Comparison of ENCODE assay signal across 1 cellular context in genomic region chr9:87725900-87726709, GRCh38.
TF ChIP-seq lines count a peak whose summit lies in the region.

TSS of gene CTSL (plus strand) at chr9:87726119. CDS start at chr9:87727604, 1,485 bp downstream.

TF ChIP-seq in HEK293, 187 proteins besides CTCF, POLR2A, EP300 and RAD21 (continued from another document and continues in another):
- TF ChIP-seq ZNF416 (tag by site-specific recombination; IDR thresholded peaks at IDR 0.05) (no peak), BCL11A (tag by site-specific recombination; IDR thresholded peaks at IDR 0.05; ENCODE audit: low read depth) (no peak), ZNF239 (tag by site-specific recombination; IDR thresholded peaks at IDR 0.05) (no peak), ZBTB20 (tag by site-specific recombination; IDR thresholded peaks at IDR 0.05) (peak; percentile 96), ZNF394 (tag by site-specific recombination; IDR thresholded peaks at IDR 0.05; ENCODE audit: borderline replicate concordance) (peak; percentile 73), ZNF26 (tag by site-specific recombination; IDR thresholded peaks at IDR 0.05) (no peak), ZNF175 (tag by site-specific recombination; IDR thresholded peaks at IDR 0.05) (no peak), BCL11B (tag by site-specific recombination; IDR thresholded peaks at IDR 0.05; ENCODE audit: low read depth) (no peak), ZNF645 (tag by site-specific recombination; IDR thresholded peaks at IDR 0.05) (no peak), ZNF514 (tag by site-specific recombination; IDR thresholded peaks at IDR 0.05) (no peak), SP2 (tag by site-specific recombination; IDR thresholded peaks at IDR 0.05) (peak; percentile 66), KLF16 (tag by site-specific recombination; IDR thresholded peaks at IDR 0.05) (no peak; the same call in 1 of the 2 replicates), ZBTB44 (tag by site-specific recombination; IDR thresholded peaks at IDR 0.05) (no peak), ZNF2 (tag by site-specific recombination; IDR thresholded peaks at IDR 0.05) (peak; percentile 62; the same call in 1 of the 2 replicates), ZNF510 (tag by site-specific recombination; IDR thresholded peaks at IDR 0.05; ENCODE audit: insufficient replicate concordance) (no peak), ZNF138 (tag by site-specific recombination; IDR thresholded peaks at IDR 0.05; ENCODE audit: borderline replicate concordance) (no peak), SCRT1 (tag by site-specific recombination; IDR thresholded peaks at IDR 0.05; ENCODE audit: borderline replicate concordance) (no peak), PRDM6 (tag by site-specific recombination; IDR thresholded peaks at IDR 0.05) (no peak), ZNF830 (tag by site-specific recombination; IDR thresholded peaks at IDR 0.05; ENCODE audit: low read depth) (no peak), GFI1B (tag by site-specific recombination; IDR thresholded peaks at IDR 0.05) (no peak; the same call in 1 of the 2 replicates), ZNF555 (tag by site-specific recombination; conservative IDR thresholded peaks at IDR 0.05) (no peak), MYNN (tag by site-specific recombination; IDR thresholded peaks at IDR 0.05; ENCODE audit: borderline replicate concordance) (no peak), ZBTB11 (tag by site-specific recombination; conservative IDR thresholded peaks at IDR 0.05; ENCODE audit: low read depth) (no peak), ZNF121 (tag by site-specific recombination; IDR thresholded peaks at IDR 0.05) (no peak), ZNF777 (tag by site-specific recombination; IDR thresholded peaks at IDR 0.05; ENCODE audit: borderline replicate concordance) (no peak; the same call in 1 of the 2 replicates), ZSCAN16 (tag by site-specific recombination; IDR thresholded peaks at IDR 0.05) (no peak), ZNF791 (tag by site-specific recombination; IDR thresholded peaks at IDR 0.05) (no peak), ZFHX2 (tag by site-specific recombination; conservative IDR thresholded peaks at IDR 0.05) (no peak), GLI2 (tag by site-specific recombination; IDR thresholded peaks at IDR 0.05; ENCODE audit: borderline replicate concordance, low read depth) (no peak), ZNF704 (tag by site-specific recombination; IDR thresholded peaks at IDR 0.05) (no peak), ZBTB8A (tag by site-specific recombination; IDR thresholded peaks at IDR 0.05) (no peak), ZNF521 (tag by site-specific recombination; IDR thresholded peaks at IDR 0.05) (no peak), ZNF184 (tag by site-specific recombination; IDR thresholded peaks at IDR 0.05) (no peak), ZNF76 (tag by site-specific recombination; IDR thresholded peaks at IDR 0.05; ENCODE audit: borderline replicate concordance, low read depth) (no peak)
- TF ChIP-seq, protein P1, sequence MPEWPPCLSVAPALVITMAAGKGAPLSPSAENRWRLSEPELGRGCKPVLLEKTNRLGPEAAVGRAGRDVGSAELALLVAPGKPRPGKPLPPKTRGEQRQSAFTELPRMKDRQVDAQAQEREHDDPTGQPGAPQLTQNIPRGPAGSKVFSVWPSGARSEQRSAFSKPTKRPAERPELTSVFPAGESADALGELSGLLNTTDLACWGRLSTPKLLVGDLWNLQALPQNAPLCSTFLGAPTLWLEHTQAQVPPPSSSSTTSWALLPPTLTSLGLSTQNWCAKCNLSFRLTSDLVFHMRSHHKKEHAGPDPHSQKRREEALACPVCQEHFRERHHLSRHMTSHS (tag by site-specific recombination; IDR thresholded peaks at IDR 0.05): no peak
- TF ChIP-seq, protein P2, sequence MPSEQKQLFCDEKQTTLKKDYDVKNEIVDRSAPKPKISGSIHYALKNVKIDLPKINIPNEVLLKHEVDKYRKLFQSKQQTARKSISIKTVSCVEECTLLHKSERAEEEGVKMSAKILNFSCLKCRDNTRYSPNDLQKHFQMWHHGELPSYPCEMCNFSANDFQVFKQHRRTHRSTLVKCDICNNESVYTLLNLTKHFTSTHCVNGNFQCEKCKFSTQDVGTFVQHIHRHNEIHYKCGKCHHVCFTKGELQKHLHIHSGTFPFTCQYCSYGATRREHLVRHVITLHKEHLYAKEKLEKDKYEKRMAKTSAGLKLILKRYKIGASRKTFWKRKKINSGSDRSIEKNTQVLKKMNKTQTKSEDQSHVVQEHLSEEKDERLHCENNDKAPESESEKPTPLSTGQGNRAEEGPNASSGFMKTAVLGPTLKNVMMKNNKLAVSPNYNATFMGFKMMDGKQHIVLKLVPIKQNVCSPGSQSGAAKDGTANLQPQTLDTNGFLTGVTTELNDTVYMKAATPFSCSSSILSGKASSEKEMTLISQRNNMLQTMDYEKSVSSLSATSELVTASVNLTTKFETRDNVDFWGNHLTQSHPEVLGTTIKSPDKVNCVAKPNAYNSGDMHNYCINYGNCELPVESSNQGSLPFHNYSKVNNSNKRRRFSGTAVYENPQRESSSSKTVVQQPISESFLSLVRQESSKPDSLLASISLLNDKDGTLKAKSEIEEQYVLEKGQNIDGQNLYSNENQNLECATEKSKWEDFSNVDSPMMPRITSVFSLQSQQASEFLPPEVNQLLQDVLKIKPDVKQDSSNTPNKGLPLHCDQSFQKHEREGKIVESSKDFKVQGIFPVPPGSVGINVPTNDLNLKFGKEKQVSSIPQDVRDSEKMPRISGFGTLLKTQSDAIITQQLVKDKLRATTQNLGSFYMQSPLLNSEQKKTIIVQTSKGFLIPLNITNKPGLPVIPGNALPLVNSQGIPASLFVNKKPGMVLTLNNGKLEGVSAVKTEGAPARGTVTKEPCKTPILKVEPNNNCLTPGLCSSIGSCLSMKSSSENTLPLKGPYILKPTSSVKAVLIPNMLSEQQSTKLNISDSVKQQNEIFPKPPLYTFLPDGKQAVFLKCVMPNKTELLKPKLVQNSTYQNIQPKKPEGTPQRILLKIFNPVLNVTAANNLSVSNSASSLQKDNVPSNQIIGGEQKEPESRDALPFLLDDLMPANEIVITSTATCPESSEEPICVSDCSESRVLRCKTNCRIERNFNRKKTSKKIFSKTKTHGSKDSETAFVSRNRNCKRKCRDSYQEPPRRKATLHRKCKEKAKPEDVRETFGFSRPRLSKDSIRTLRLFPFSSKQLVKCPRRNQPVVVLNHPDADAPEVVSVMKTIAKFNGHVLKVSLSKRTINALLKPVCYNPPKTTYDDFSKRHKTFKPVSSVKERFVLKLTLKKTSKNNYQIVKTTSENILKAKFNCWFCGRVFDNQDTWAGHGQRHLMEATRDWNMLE (tag by site-specific recombination; conservative IDR thresholded peaks at IDR 0.05; ENCODE audit: low read depth): no peak
- TF ChIP-seq, protein P3, sequence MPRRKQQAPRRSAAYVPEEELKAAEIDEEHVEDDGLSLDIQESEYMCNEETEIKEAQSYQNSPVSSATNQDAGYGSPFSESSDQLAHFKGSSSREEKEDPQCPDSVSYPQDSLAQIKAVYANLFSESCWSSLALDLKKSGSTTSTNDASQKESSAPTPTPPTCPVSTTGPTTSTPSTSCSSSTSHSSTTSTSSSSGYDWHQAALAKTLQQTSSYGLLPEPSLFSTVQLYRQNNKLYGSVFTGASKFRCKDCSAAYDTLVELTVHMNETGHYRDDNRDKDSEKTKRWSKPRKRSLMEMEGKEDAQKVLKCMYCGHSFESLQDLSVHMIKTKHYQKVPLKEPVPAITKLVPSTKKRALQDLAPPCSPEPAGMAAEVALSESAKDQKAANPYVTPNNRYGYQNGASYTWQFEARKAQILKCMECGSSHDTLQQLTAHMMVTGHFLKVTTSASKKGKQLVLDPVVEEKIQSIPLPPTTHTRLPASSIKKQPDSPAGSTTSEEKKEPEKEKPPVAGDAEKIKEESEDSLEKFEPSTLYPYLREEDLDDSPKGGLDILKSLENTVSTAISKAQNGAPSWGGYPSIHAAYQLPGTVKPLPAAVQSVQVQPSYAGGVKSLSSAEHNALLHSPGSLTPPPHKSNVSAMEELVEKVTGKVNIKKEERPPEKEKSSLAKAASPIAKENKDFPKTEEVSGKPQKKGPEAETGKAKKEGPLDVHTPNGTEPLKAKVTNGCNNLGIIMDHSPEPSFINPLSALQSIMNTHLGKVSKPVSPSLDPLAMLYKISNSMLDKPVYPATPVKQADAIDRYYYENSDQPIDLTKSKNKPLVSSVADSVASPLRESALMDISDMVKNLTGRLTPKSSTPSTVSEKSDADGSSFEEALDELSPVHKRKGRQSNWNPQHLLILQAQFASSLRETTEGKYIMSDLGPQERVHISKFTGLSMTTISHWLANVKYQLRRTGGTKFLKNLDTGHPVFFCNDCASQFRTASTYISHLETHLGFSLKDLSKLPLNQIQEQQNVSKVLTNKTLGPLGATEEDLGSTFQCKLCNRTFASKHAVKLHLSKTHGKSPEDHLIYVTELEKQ (tag by site-specific recombination; IDR thresholded peaks at IDR 0.05; ENCODE audit: borderline replicate concordance): no peak
- TF ChIP-seq, protein P4, sequence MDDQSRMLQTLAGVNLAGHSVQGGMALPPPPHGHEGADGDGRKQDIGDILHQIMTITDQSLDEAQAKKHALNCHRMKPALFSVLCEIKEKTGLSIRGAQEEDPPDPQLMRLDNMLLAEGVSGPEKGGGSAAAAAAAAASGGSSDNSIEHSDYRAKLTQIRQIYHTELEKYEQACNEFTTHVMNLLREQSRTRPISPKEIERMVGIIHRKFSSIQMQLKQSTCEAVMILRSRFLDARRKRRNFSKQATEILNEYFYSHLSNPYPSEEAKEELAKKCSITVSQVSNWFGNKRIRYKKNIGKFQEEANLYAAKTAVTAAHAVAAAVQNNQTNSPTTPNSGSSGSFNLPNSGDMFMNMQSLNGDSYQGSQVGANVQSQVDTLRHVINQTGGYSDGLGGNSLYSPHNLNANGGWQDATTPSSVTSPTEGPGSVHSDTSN (CRISPR knock-in tag; IDR thresholded peaks at IDR 0.05): no peak
